22 cellular contexts compared by ENCODE assay signal in genomic region chr11:133746663-133747306, GRCh38.
DNase-seq lines count a peak whose midpoint lies in the region; ATAC-seq and TF ChIP-seq lines count a peak whose summit lies in the region.
"Had no signal": no experiment of that assay in that cellular context is flagged by ENCODE, and none has a peak within 500 bp of the region (broad histone marks: within the 10 kb centered on the region; RNA-seq: fewer than 3 reads in every experiment).

No MANE protein-coding gene starts in this region.

- no peak for TF ChIP-seq CTCF in esophagus muscularis mucosa (IDR thresholded peaks at IDR 0.05)
- TF ChIP-seq CTCF in gastrocnemius medialis (IDR thresholded peaks at IDR 0.05 in 4 of 5, conservative IDR thresholded peaks at IDR 0.05 in 1 of 5): no peak

- H3K4me1 ChIP-seq in esophagus muscularis mucosa (no peaks in the 10 kb centered on the region), gastrocnemius medialis (no peaks in the 10 kb centered on the region)

- no peak for TF ChIP-seq POLR2A in esophagus muscularis mucosa (IDR thresholded peaks at IDR 0.05; ENCODE audit: low read depth)
- TF ChIP-seq POLR2A in gastrocnemius medialis (IDR thresholded peaks at IDR 0.05): no peak

- peaks cover 0 to 6% (median 2%) of the 10 kb centered on the region in 4 donors for H3K9me3 ChIP-seq in esophagus muscularis mucosa
- H3K9me3 ChIP-seq in gastrocnemius medialis: no peaks in the 10 kb centered on the region

- no peaks in the 10 kb centered on the region for H3K27me3 Mint-ChIP-seq in activated CD4-positive, alpha-beta T cell treated with anti-CD3 and anti-CD28 coated beads, Interleukin-2, amount 10 ng/mL, durations not matched to agents 24 days and 14 days

- no peak overlapping the region for H3K27ac Mint-ChIP-seq in activated CD4-positive, alpha-beta T cell treated with anti-CD3 and anti-CD28 coated beads, Interleukin-2, amount 10 ng/mL, durations not matched to agents 24 days and 14 days
- H3K27ac Mint-ChIP-seq: CD4-positive, alpha-beta T cell had no signal

- in situ Hi-C loops in gastrocnemius medialis (cut with MboI; ENCODE audit: low sequenced_read_pairs in 4 of 4): no loop called here

- ATAC-seq in gastrocnemius medialis: no peak
- ATAC-seq in HG03045 (IDR thresholded peaks at IDR 0.05; ENCODE audit: unreplicated experiment): no peak
- ATAC-seq: HepG2 had no signal

- H3K4me3 ChIP-seq in esophagus muscularis mucosa: no peak overlapping the region
- no peak overlapping the region for H3K4me3 ChIP-seq in gastrocnemius medialis
- H3K4me3 ChIP-seq: SK-N-MC had no signal

- no peaks in the 10 kb centered on the region for H3K4me1 Mint-ChIP-seq in activated CD4-positive, alpha-beta T cell treated with anti-CD3 and anti-CD28 coated beads, Interleukin-2, amount 10 ng/mL, durations not matched to agents 24 days and 14 days

- intact Hi-C loops in activated CD4-positive, alpha-beta T cell treated with anti-CD3 and anti-CD28 coated beads, Interleukin-2, amount 10 ng/mL, durations not matched to agents 24 days and 14 days (cut with micrococcal nuclease): no loop called here
- intact Hi-C loops in esophagus muscularis mucosa (cut with DNase I): no loop called here
- intact Hi-C loops in gastrocnemius medialis (cut with DNase I; ENCODE audit: low total_unique reads): no loop called here

- peak; percentile 37 for DNase-seq in activated CD4-positive, alpha-beta T cell treated with anti-CD3 and anti-CD28 coated beads, Interleukin-2, amount 10 ng/mL, durations not matched to agents 24 days and 14 days
- DNase-seq in activated CD4-positive, alpha-beta T cell treated with anti-CD3 and anti-CD28 coated beads, Interleukin-2, amount 50 U/mL, for 48 hours: no peak
- peak; percentile 44 for DNase-seq in NCI-H69 (lab: John Stamatoyannopoulos, UW)
- DNase-seq in esophagus muscularis mucosa (ENCODE audit: extremely low spot score): peak; percentile 72
- no peak for DNase-seq in gastrocnemius medialis
- no peak for DNase-seq in T1000 (lab: John Stamatoyannopoulos, UW)
- DNase-seq: CD4-positive, alpha-beta T cell; COR-L47; DMS79 treated with DMSO at 0.1 percent for 48 hours; H7; Karpas-422; NCI-H1092; NCI-H1417 treated with DMSO at 0.1 percent for 48 hours; NCI-H1694 treated with DMSO at 0.1 percent for 48 hours; NCI-H2081; NCI-H2227 treated with DMSO at 0.1 percent for 48 hours; NCI-H526 treated with DMSO at 0.1 percent for 48 hours; SIG-M5 had no signal

- H3K27me3 ChIP-seq in esophagus muscularis mucosa (peaks cover 0 to 22% (median 0%) of the 10 kb centered on the region in 4 donors), gastrocnemius medialis (no peaks in the 10 kb centered on the region)

- no peak overlapping the region for H3K4me3 Mint-ChIP-seq in activated CD4-positive, alpha-beta T cell treated with anti-CD3 and anti-CD28 coated beads, Interleukin-2, amount 10 ng/mL, durations not matched to agents 24 days and 14 days
- H3K4me3 Mint-ChIP-seq: CD4-positive, alpha-beta T cell had no signal

- 65% methylated on average over 17 of the region's 18 CpGs for WGBS in esophagus muscularis mucosa

- H3K36me3 ChIP-seq in esophagus muscularis mucosa (no peaks in the 10 kb centered on the region), gastrocnemius medialis (no peaks in the 10 kb centered on the region)

- H3K36me3 Mint-ChIP-seq in activated CD4-positive, alpha-beta T cell treated with anti-CD3 and anti-CD28 coated beads, Interleukin-2, amount 10 ng/mL, durations not matched to agents 24 days and 14 days (ENCODE audit: low read depth): no peaks in the 10 kb centered on the region

- H3K27ac ChIP-seq in esophagus muscularis mucosa (replicated peaks in 1 of 4) (no peak overlapping the region), temporal lobe (ENCODE audit: low read depth, low read length) (peak overlapping the region; percentile 45), gastrocnemius medialis (no peak overlapping the region)
- H3K27ac ChIP-seq: SK-N-MC had no signal

- H3K9me3 Mint-ChIP-seq in activated CD4-positive, alpha-beta T cell treated with anti-CD3 and anti-CD28 coated beads, Interleukin-2, amount 10 ng/mL, durations not matched to agents 24 days and 14 days: no peaks in the 10 kb centered on the region
- H3K9me3 Mint-ChIP-seq: CD4-positive, alpha-beta T cell had no signal

- no peak for TF ChIP-seq EP300 in esophagus muscularis mucosa (IDR thresholded peaks at IDR 0.05)

Comparison
In these comparisons a context has a peak if more than half of its experiments do, and no peak if none do; other contexts are left out.
1. DNase-seq: peak in activated CD4-positive, alpha-beta T cell treated with anti-CD3 and anti-CD28 coated beads, Interleukin-2, amount 10 ng/mL, durations not matched to agents 24 days and 14 days (single experiment), NCI-H69 (single experiment) and esophagus muscularis mucosa (single experiment); none in activated CD4-positive, alpha-beta T cell treated with anti-CD3 and anti-CD28 coated beads, Interleukin-2, amount 50 U/mL, for 48 hours (0 of 2), gastrocnemius medialis (0 of 2) and T1000 (single experiment).